9 cellular contexts compared by ENCODE assay signal in genomic region chr15:40342421-40343313, GRCh38. TPM values are rescaled to one million over a fixed set of nuclear protein-coding genes. Genes with fewer than 3 reads are reported as not detected.
DNase-seq lines count a peak whose midpoint lies in the region; ATAC-seq and TF ChIP-seq lines count a peak whose summit lies in the region.
"Had no signal": no experiment of that assay in that cellular context is flagged by ENCODE, and none has a peak within 500 bp of the region (broad histone marks: within the 10 kb centered on the region; RNA-seq: fewer than 3 reads in every experiment).

No MANE protein-coding gene starts in this region.

- DNase-seq in RKO (ENCODE audit: low spot score) (peak; percentile 56), fibroblast of lung (ENCODE audit: low read depth in 2 of 2) (peak in 1 of 2 donors; percentile 53), suprapubic skin (ENCODE audit: low spot score in 2 of 2) (no peak), cortex of kidney (lab: John Stamatoyannopoulos, UW) (no peak), SKM-1 (lab: John Stamatoyannopoulos, UW; ENCODE audit: unreplicated experiment) (no peak), natural killer cell (no peak)
- DNase-seq: activated CD4-positive, CD25-positive, alpha-beta regulatory T cell; activated naive CD8-positive, alpha-beta T cell treated with anti-CD3 and anti-CD28 coated beads, Interleukin-2, amount 10 ng/mL, durations not matched to agents 7 days and 5 days had no signal

- no peak overlapping the region for H3K4me2 ChIP-seq in fibroblast of lung (ENCODE audit: extremely low read depth, insufficient read depth, low read length)

- H2AFZ ChIP-seq in fibroblast of lung (ENCODE audit: low read length), result peak overlapping the region; percentile 15

- no peak for TF ChIP-seq POLR2A in suprapubic skin (IDR thresholded peaks at IDR 0.05)

- H3K9ac ChIP-seq in fibroblast of lung (ENCODE audit: insufficient read depth, low read length), result peak overlapping the region; percentile 20

- no peak overlapping the region for H3K4me3 ChIP-seq in fibroblast of lung (replicated peaks in 1 of 4; ENCODE audit: control extremely low read depth in 1 of 4, insufficient read depth in 1 of 4, low read depth in 3 of 4, low read length in 4 of 4)
- no peak overlapping the region for H3K4me3 ChIP-seq in suprapubic skin

- H3K36me3 Mint-ChIP-seq in natural killer cell, result no peaks in the 10 kb centered on the region
- H3K36me3 Mint-ChIP-seq: activated naive CD8-positive, alpha-beta T cell treated with anti-CD3 and anti-CD28 coated beads, Interleukin-2, amount 10 ng/mL, durations not matched to agents 7 days and 5 days had no signal

- H3K27ac ChIP-seq in fibroblast of lung (ENCODE audit: insufficient read depth, low read length), result peak overlapping the region; percentile 65
- peak overlapping the region; percentile 22 for H3K27ac ChIP-seq in suprapubic skin

- no peaks in the 10 kb centered on the region for H4K20me1 ChIP-seq in fibroblast of lung (ENCODE audit: control insufficient read depth, extremely low read depth, insufficient read depth, low read length)

- H3K27me3 ChIP-seq in fibroblast of lung (ENCODE audit: control insufficient read depth, insufficient read depth, low read length) (no peaks in the 10 kb centered on the region), suprapubic skin (no peaks in the 10 kb centered on the region)

- no peaks in the 10 kb centered on the region for H3K9me3 Mint-ChIP-seq in natural killer cell
- H3K9me3 Mint-ChIP-seq: activated naive CD8-positive, alpha-beta T cell treated with anti-CD3 and anti-CD28 coated beads, Interleukin-2, amount 10 ng/mL, durations not matched to agents 7 days and 5 days had no signal

- TF ChIP-seq EP300 in suprapubic skin (IDR thresholded peaks at IDR 0.05), result no peak

- intact Hi-C loops in natural killer cell (cut with micrococcal nuclease), result no loop called here

- H3K4me1 Mint-ChIP-seq in natural killer cell, result peaks cover 0 to 5% of the 10 kb centered on the region in 2 donors

- H3K9me3 ChIP-seq in fibroblast of lung (ENCODE audit: control insufficient read depth, insufficient read depth, low read depth, low read length), result no peaks in the 10 kb centered on the region
- no peaks in the 10 kb centered on the region for H3K9me3 ChIP-seq in suprapubic skin

- no peaks in the 10 kb centered on the region for H3K27me3 Mint-ChIP-seq in natural killer cell (ENCODE audit: low read depth in 2 of 2)
- H3K27me3 Mint-ChIP-seq: activated naive CD8-positive, alpha-beta T cell treated with anti-CD3 and anti-CD28 coated beads, Interleukin-2, amount 10 ng/mL, durations not matched to agents 7 days and 5 days had no signal

- TF ChIP-seq CTCF in fibroblast of lung (conservative IDR thresholded peaks at IDR 0.05 in 1 of 2, IDR thresholded peaks at IDR 0.05 in 1 of 2; ENCODE audit: low read depth in 1 of 2, low read length in 2 of 2) (no peak), suprapubic skin (IDR thresholded peaks at IDR 0.05) (no peak), natural killer cell (IDR thresholded peaks at IDR 0.05) (no peak)

- WGBS in suprapubic skin, result 64% methylated on average over 7 of the region's 7 CpGs

- H3K79me2 ChIP-seq in fibroblast of lung (ENCODE audit: control insufficient read depth, insufficient read depth, low read length), result peaks cover 18% of the 10 kb centered on the region

- ATAC-seq in natural killer cell, result no peak

- H3K4me1 ChIP-seq in fibroblast of lung (ENCODE audit: control insufficient read depth, extremely low read depth, insufficient read depth, low read length) (peaks cover 41% of the 10 kb centered on the region), suprapubic skin (peaks cover 70% of the 10 kb centered on the region)

- no peak overlapping the region for H3K4me3 Mint-ChIP-seq in natural killer cell
- H3K4me3 Mint-ChIP-seq: activated naive CD8-positive, alpha-beta T cell treated with anti-CD3 and anti-CD28 coated beads, Interleukin-2, amount 10 ng/mL, durations not matched to agents 7 days and 5 days had no signal

- no peaks in the 10 kb centered on the region for H3K36me3 ChIP-seq in fibroblast of lung (ENCODE audit: control insufficient read depth, insufficient read depth, low read length)
- no peaks in the 10 kb centered on the region for H3K36me3 ChIP-seq in suprapubic skin

- no peak overlapping the region for H3K27ac Mint-ChIP-seq in natural killer cell
- H3K27ac Mint-ChIP-seq: activated naive CD8-positive, alpha-beta T cell treated with anti-CD3 and anti-CD28 coated beads, Interleukin-2, amount 10 ng/mL, durations not matched to agents 7 days and 5 days had no signal

RNA-seq across cellular contexts. Expression of gene CCDC9B, which starts 1.9 kb away (rescaled TPM):
- total RNA-seq in fibroblast of lung (14.4 and 38.0 TPM in 2 replicates), suprapubic skin (10 to 100 TPM in 2 of 4 donors, 1 to 10 TPM in 2; 6.1 to 47.9 (median 10.9) TPM), natural killer cell (1 to 10 TPM; 4.4 to 5.3 (median 4.7) TPM)
- polyA plus RNA-seq in fibroblast of lung, result 1.7 and 2.0 TPM in 2 replicates
- polyA plus RNA-seq in fibroblast of lung (2012), result 17.5 and 33.4 TPM in 2 replicates
- polyA minus RNA-seq in fibroblast of lung (ENCODE audit: low replicate concordance), result 17.4 and 25.3 TPM in 2 replicates

RNA-seq across cellular contexts. Expression of gene PHGR1, which starts 8.2 kb away (rescaled TPM):
- not detected in 2 replicates for total RNA-seq in fibroblast of lung
- not detected in 2 replicates for polyA plus RNA-seq in fibroblast of lung
- polyA plus RNA-seq in fibroblast of lung (2012), result not detected in 2 replicates
- polyA minus RNA-seq in fibroblast of lung (ENCODE audit: low replicate concordance), result not detected in 2 replicates
- total RNA-seq in suprapubic skin, result not detected
- total RNA-seq in natural killer cell, result not detected
- total RNA-seq: activated naive CD8-positive, alpha-beta T cell treated with anti-CD3 and anti-CD28 coated beads, Interleukin-2, amount 10 ng/mL, durations not matched to agents 7 days and 5 days; LHCN-M2 had no signal

RNA-seq across cellular contexts. Expression of gene DISP2, which starts 15.4 kb away (rescaled TPM):
- total RNA-seq in fibroblast of lung, result under 0.01 and 0.26 TPM in 2 replicates
- polyA plus RNA-seq in fibroblast of lung, result 0.11 and 0.43 TPM in 2 replicates
- 0.62 and 1.1 TPM in 2 replicates for polyA plus RNA-seq in fibroblast of lung (2012)
- 0.12 and 0.26 TPM in 2 replicates for polyA minus RNA-seq in fibroblast of lung (ENCODE audit: low replicate concordance)
- total RNA-seq in suprapubic skin, result under 1 TPM in 3 of 4 donors, not detected in 1; 0.04 to 0.21 (median 0.05) TPM
- 1 to 10 TPM in 1 of 3 donors, under 1 TPM in 2; 0.20 to 1.0 (median 0.26) TPM for total RNA-seq in natural killer cell

RNA-seq across cellular contexts. Expression of gene INAFM2, which starts 19.2 kb away (rescaled TPM):
- 8.9 and 9.2 TPM in 2 replicates for total RNA-seq in fibroblast of lung
- 8.2 and 11.0 TPM in 2 replicates for polyA plus RNA-seq in fibroblast of lung
- polyA plus RNA-seq in fibroblast of lung (2012), result 12.0 and 13.1 TPM in 2 replicates
- 1.0 and 4.3 TPM in 2 replicates for polyA minus RNA-seq in fibroblast of lung (ENCODE audit: low replicate concordance)
- 1 to 10 TPM; 3.3 to 9.1 (median 6.1) TPM for total RNA-seq in suprapubic skin
- 10 to 100 TPM; 14.0 to 21.7 (median 15.1) TPM for total RNA-seq in natural killer cell

RNA-seq across cellular contexts. Expression of gene PLCB2, which starts 34.9 kb away (rescaled TPM):
- total RNA-seq in fibroblast of lung (under 0.01 TPM in 2 replicates), suprapubic skin (1 to 10 TPM in 3 of 4 donors, under 1 TPM in 1; 0.34 to 3.0 (median 2.0) TPM), natural killer cell (100 to 1,000 TPM; 345 to 440 (median 432) TPM)
- polyA plus RNA-seq in fibroblast of lung, result 0.33 and 0.40 TPM in 2 replicates
- 0.35 and 0.68 TPM in 2 replicates for polyA plus RNA-seq in fibroblast of lung (2012)
- not detected in 2 replicates for polyA minus RNA-seq in fibroblast of lung (ENCODE audit: low replicate concordance)
